Comparison of ENCODE assay signal across 1 cellular context in the genomic region with DNA sequence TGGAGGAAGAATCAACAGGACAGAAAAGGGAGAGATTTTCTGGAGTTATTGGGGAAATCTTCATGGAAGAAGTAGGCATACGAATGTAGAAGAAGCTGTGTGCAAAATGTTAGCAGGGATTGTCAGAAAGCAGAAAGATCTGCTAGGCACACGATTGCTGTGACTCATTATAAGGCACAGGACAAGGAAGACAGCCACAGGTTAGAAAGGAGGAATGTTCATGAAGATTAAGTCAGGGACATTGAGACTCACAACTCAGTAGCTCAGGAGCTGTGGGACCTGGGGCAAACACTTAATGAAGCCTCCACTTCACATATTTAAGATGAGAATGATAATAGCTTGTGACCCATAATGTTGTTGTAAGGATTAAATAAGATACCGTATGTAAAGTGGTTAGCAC.
TF ChIP-seq lines count a peak whose summit lies in the region.

No MANE protein-coding gene starts in this region.

TF ChIP-seq in GM23338, 12 proteins besides CTCF, POLR2A, EP300 and RAD21 (continued from another document):
- TF ChIP-seq, protein P1, sequence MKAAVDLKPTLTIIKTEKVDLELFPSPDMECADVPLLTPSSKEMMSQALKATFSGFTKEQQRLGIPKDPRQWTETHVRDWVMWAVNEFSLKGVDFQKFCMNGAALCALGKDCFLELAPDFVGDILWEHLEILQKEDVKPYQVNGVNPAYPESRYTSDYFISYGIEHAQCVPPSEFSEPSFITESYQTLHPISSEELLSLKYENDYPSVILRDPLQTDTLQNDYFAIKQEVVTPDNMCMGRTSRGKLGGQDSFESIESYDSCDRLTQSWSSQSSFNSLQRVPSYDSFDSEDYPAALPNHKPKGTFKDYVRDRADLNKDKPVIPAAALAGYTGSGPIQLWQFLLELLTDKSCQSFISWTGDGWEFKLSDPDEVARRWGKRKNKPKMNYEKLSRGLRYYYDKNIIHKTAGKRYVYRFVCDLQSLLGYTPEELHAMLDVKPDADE (IDR thresholded peaks at IDR 0.05), result no peak
- no peak for TF ChIP-seq ZNF331 (CRISPR knock-in tag; IDR thresholded peaks at IDR 0.05; ENCODE audit: low read depth)
- TF ChIP-seq, protein P2, sequence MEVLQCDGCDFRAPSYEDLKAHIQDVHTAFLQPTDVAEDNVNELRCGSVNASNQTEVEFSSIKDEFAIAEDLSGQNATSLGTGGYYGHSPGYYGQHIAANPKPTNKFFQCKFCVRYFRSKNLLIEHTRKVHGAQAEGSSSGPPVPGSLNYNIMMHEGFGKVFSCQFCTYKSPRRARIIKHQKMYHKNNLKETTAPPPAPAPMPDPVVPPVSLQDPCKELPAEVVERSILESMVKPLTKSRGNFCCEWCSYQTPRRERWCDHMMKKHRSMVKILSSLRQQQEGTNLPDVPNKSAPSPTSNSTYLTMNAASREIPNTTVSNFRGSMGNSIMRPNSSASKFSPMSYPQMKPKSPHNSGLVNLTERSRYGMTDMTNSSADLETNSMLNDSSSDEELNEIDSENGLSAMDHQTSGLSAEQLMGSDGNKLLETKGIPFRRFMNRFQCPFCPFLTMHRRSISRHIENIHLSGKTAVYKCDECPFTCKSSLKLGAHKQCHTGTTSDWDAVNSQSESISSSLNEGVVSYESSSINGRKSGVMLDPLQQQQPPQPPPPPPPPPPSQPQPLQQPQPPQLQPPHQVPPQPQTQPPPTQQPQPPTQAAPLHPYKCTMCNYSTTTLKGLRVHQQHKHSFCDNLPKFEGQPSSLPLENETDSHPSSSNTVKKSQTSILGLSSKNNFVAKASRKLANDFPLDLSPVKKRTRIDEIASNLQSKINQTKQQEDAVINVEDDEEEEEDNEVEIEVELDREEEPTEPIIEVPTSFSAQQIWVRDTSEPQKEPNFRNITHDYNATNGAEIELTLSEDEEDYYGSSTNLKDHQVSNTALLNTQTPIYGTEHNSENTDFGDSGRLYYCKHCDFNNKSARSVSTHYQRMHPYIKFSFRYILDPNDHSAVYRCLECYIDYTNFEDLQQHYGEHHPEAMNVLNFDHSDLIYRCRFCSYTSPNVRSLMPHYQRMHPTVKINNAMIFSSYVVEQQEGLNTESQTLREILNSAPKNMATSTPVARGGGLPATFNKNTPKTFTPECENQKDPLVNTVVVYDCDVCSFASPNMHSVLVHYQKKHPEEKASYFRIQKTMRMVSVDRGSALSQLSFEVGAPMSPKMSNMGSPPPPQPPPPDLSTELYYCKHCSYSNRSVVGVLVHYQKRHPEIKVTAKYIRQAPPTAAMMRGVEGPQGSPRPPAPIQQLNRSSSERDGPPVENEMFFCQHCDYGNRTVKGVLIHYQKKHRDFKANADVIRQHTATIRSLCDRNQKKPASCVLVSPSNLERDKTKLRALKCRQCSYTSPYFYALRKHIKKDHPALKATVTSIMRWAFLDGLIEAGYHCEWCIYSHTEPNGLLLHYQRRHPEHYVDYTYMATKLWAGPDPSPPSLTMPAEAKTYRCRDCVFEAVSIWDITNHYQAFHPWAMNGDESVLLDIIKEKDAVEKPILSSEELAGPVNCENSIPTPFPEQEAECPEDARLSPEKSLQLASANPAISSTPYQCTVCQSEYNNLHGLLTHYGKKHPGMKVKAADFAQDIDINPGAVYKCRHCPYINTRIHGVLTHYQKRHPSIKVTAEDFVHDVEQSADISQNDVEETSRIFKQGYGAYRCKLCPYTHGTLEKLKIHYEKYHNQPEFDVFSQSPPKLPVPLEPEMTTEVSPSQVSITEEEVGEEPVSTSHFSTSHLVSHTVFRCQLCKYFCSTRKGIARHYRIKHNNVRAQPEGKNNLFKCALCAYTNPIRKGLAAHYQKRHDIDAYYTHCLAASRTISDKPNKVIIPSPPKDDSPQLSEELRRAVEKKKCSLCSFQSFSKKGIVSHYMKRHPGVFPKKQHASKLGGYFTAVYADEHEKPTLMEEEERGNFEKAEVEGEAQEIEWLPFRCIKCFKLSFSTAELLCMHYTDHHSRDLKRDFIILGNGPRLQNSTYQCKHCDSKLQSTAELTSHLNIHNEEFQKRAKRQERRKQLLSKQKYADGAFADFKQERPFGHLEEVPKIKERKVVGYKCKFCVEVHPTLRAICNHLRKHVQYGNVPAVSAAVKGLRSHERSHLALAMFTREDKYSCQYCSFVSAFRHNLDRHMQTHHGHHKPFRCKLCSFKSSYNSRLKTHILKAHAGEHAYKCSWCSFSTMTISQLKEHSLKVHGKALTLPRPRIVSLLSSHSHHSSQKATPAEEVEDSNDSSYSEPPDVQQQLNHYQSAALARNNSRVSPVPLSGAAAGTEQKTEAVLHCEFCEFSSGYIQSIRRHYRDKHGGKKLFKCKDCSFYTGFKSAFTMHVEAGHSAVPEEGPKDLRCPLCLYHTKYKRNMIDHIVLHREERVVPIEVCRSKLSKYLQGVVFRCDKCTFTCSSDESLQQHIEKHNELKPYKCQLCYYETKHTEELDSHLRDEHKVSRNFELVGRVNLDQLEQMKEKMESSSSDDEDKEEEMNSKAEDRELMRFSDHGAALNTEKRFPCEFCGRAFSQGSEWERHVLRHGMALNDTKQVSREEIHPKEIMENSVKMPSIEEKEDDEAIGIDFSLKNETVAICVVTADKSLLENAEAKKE (CRISPR knock-in tag; IDR thresholded peaks at IDR 0.05), result no peak
- TF ChIP-seq POLR2AphosphoS5 (IDR thresholded peaks at IDR 0.05; ENCODE audit: low read depth), result no peak
- TF ChIP-seq, protein P3, sequence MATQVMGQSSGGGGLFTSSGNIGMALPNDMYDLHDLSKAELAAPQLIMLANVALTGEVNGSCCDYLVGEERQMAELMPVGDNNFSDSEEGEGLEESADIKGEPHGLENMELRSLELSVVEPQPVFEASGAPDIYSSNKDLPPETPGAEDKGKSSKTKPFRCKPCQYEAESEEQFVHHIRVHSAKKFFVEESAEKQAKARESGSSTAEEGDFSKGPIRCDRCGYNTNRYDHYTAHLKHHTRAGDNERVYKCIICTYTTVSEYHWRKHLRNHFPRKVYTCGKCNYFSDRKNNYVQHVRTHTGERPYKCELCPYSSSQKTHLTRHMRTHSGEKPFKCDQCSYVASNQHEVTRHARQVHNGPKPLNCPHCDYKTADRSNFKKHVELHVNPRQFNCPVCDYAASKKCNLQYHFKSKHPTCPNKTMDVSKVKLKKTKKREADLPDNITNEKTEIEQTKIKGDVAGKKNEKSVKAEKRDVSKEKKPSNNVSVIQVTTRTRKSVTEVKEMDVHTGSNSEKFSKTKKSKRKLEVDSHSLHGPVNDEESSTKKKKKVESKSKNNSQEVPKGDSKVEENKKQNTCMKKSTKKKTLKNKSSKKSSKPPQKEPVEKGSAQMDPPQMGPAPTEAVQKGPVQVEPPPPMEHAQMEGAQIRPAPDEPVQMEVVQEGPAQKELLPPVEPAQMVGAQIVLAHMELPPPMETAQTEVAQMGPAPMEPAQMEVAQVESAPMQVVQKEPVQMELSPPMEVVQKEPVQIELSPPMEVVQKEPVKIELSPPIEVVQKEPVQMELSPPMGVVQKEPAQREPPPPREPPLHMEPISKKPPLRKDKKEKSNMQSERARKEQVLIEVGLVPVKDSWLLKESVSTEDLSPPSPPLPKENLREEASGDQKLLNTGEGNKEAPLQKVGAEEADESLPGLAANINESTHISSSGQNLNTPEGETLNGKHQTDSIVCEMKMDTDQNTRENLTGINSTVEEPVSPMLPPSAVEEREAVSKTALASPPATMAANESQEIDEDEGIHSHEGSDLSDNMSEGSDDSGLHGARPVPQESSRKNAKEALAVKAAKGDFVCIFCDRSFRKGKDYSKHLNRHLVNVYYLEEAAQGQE (IDR thresholded peaks at IDR 0.05; ENCODE audit: unreplicated experiment), result no peak
- no peak for TF ChIP-seq CREB1 (CRISPR knock-in tag; IDR thresholded peaks at IDR 0.05; ENCODE audit: low read depth)
- no peak for TF ChIP-seq EZH2 (IDR thresholded peaks at IDR 0.05; ENCODE audit: low read depth, unreplicated experiment)
